In genomic region chr1:172533511-172534116, GRCh38 we compare ENCODE assay signal across 8 cellular contexts. TPM values are rescaled to one million over a fixed set of nuclear protein-coding genes. Genes with fewer than 3 reads are reported as not detected.
DNase-seq lines count a peak whose midpoint lies in the region; ATAC-seq, FAIRE-seq and TF ChIP-seq lines count a peak whose summit lies in the region.

No MANE protein-coding gene starts in this region.

- DNase-seq in NCI-H69 (lab: John Stamatoyannopoulos, UW), result peak; percentile 73
- DNase-seq in foreskin fibroblast, result peak in 1 of 2 donors; percentile 43
- peak in 3 of 6 donors; percentile 32 to 53 (median 42) for DNase-seq in pancreas
- peak in 1 of 2 donors; percentile 93 for DNase-seq in vagina (ENCODE audit: extremely low spot score in 2 of 2)
- DNase-seq in ecto neural progenitor cell (ENCODE audit: low spot score), result no peak

- H3K4me1 Mint-ChIP-seq in activated T-helper 17 cell treated with anti-CD3 and anti-CD28 coated beads, Interleukin-2, amount 50 U/mL, for 72 hours, result peaks cover 40% of the 10 kb centered on the region

- H3K36me3 ChIP-seq in pancreas (no peaks in the 10 kb centered on the region), vagina (no peaks in the 10 kb centered on the region)

- peaks cover 9% of the 10 kb centered on the region for H3K27me3 Mint-ChIP-seq in activated T-helper 17 cell treated with anti-CD3 and anti-CD28 coated beads, Interleukin-2, amount 50 U/mL, for 72 hours

- peaks cover 26% of the 10 kb centered on the region for H3K36me3 Mint-ChIP-seq in activated T-helper 17 cell treated with anti-CD3 and anti-CD28 coated beads, Interleukin-2, amount 50 U/mL, for 72 hours (ENCODE audit: low read depth)

- peak; percentile 2 for ATAC-seq in GM18499 (IDR thresholded peaks at IDR 0.05; ENCODE audit: insufficient read depth, unreplicated experiment)
- ATAC-seq in HG02610 (IDR thresholded peaks at IDR 0.05; ENCODE audit: unreplicated experiment), result peak; percentile 28
- no peak for ATAC-seq in activated T-helper 17 cell treated with anti-CD3 and anti-CD28 coated beads, Interleukin-2, amount 50 U/mL, for 72 hours (replicated peaks)
- peak; percentile 14 to 46 (median 30) for ATAC-seq in pancreas

- intact Hi-C loops in pancreas (cut with DNase I) (no loop called here), vagina (cut with DNase I) (no loop called here)

- peak overlapping the region; percentile 93 for H3K27ac Mint-ChIP-seq in activated T-helper 17 cell treated with anti-CD3 and anti-CD28 coated beads, Interleukin-2, amount 50 U/mL, for 72 hours

- H3K4me1 ChIP-seq in pancreas (peaks cover 11 to 32% (median 15%) of the 10 kb centered on the region in 3 donors), vagina (peaks cover 46% of the 10 kb centered on the region)

- H3K27ac ChIP-seq in pancreas, result peak overlapping the region; percentile 98 to 100 (median 100)
- H3K27ac ChIP-seq in vagina, result peak overlapping the region; percentile 99

- FAIRE-seq in pancreas (lab: Jason Lieb, UNC), result no peak

- TF ChIP-seq CTCF in foreskin fibroblast (IDR thresholded peaks at IDR 0.05; ENCODE audit: low read depth, low read length), result no peak
- TF ChIP-seq CTCF in pancreas (IDR thresholded peaks at IDR 0.05), result no peak
- no peak for TF ChIP-seq CTCF in vagina (IDR thresholded peaks at IDR 0.05)

- WGBS in pancreas, 2 donors, result 0 to 1% methylated on average over 23 of the region's 23 CpGs

- H3K27me3 ChIP-seq in pancreas (no peaks in the 10 kb centered on the region), vagina (no peaks in the 10 kb centered on the region)

- H3K4me3 ChIP-seq in foreskin fibroblast (ENCODE audit: low read depth in 1 of 2, low read length in 2 of 2) (peak overlapping the region; percentile 89 to 94), pancreas (peak overlapping the region; percentile 70 to 91 (median 84)), vagina (peak overlapping the region; percentile 67 to 96)

- H3K9me3 ChIP-seq in pancreas (no peaks in the 10 kb centered on the region), vagina (no peaks in the 10 kb centered on the region)

- no peak for TF ChIP-seq POLR2A in vagina (IDR thresholded peaks at IDR 0.05)

- H3K9me3 Mint-ChIP-seq in activated T-helper 17 cell treated with anti-CD3 and anti-CD28 coated beads, Interleukin-2, amount 50 U/mL, for 72 hours, result no peaks in the 10 kb centered on the region

- peak overlapping the region; percentile 95 for H3K4me3 Mint-ChIP-seq in activated T-helper 17 cell treated with anti-CD3 and anti-CD28 coated beads, Interleukin-2, amount 50 U/mL, for 72 hours

RNA-seq across cellular contexts. Expression of gene SUCO, which starts 0.7 kb away (rescaled TPM):
- total RNA-seq in activated T-helper 17 cell treated with anti-CD3 and anti-CD28 coated beads, Interleukin-2, amount 50 U/mL, for 72 hours, result 10 to 100 TPM; 21.0 to 34.5 TPM
- total RNA-seq in pancreas, result 10 to 100 TPM; 22.6 to 79.8 (median 35.0) TPM
- polyA plus RNA-seq in pancreas, result 10 to 100 TPM; 16.6 to 23.5 TPM
- total RNA-seq in vagina, result 38.3 TPM
